In genomic region chr11:32071811-32072210, GRCh38 we compare ENCODE assay signal across 9 cellular contexts. TPM values are rescaled to one million over a fixed set of nuclear protein-coding genes. Genes with fewer than 3 reads are reported as not detected.
DNase-seq lines count a peak whose midpoint lies in the region; ATAC-seq, FAIRE-seq and TF ChIP-seq lines count a peak whose summit lies in the region.
"Had no signal": no experiment of that assay in that cellular context is flagged by ENCODE, and none has a peak within 500 bp of the region (broad histone marks: within the 10 kb centered on the region; RNA-seq: fewer than 3 reads in every experiment).

No MANE protein-coding gene starts in this region.

- DNase-seq in DND-41, result no peak
- DNase-seq in NCI-H526 (lab: John Stamatoyannopoulos, UW), result peak; percentile 54 to 78
- no peak for DNase-seq in H1 (ENCODE audit: low read depth in 1 of 2, low spot score in 2 of 2)
- DNase-seq in neural progenitor cell (ENCODE audit: low spot score), result peak; percentile 58
- DNase-seq in GDM1 (lab: John Stamatoyannopoulos, UW), result no peak
- DNase-seq in SKM-1 (lab: John Stamatoyannopoulos, UW; ENCODE audit: unreplicated experiment), result no peak
- DNase-seq: amniotic stem cell had no signal

- no peaks in the 10 kb centered on the region for H3K79me2 ChIP-seq in DND-41 (ENCODE audit: insufficient read depth, low read length)
- no peaks in the 10 kb centered on the region for H3K79me2 ChIP-seq in H1 (ENCODE audit: control insufficient read depth in 1 of 2, insufficient read depth in 2 of 2, low read length in 2 of 2)
- H3K79me2 ChIP-seq in neural progenitor cell (ENCODE audit: low read depth), result no peaks in the 10 kb centered on the region

- no peak overlapping the region for H2BK12ac ChIP-seq in H1 (ENCODE audit: low read depth, low read length)

- no peak overlapping the region for H2BK15ac ChIP-seq in H1 (ENCODE audit: low read length)

- peaks cover 45% of the 10 kb centered on the region for H3K4me1 Mint-ChIP-seq in neural progenitor cell
- H3K4me1 Mint-ChIP-seq in activated T-helper 17 cell treated with anti-CD3 and anti-CD28 coated beads, Interleukin-2, amount 50 U/mL, for 72 hours, result no peaks in the 10 kb centered on the region

- no peak for FAIRE-seq in H1 (lab: Jason Lieb, UNC)

- H2BK5ac ChIP-seq in H1 (ENCODE audit: low read depth, low read length), result no peak overlapping the region

- H3K27ac ChIP-seq in DND-41 (ENCODE audit: low read length) (no peak overlapping the region), H1 (ENCODE audit: low read depth, low read length) (no peak overlapping the region), neural progenitor cell (peak overlapping the region; percentile 23)

- POLR2A ChIA-PET in H1 (lab: Charles Lee; ENCODE audit: partially characterized antibody), result interaction anchor here (1.8 kb wide), 1 partner anchor 19 kb away, joined by 10 read pairs; the partner anchor contains the start of gene RCN1

- H3K27ac Mint-ChIP-seq in neural progenitor cell, result no peak overlapping the region
- H3K27ac Mint-ChIP-seq in activated T-helper 17 cell treated with anti-CD3 and anti-CD28 coated beads, Interleukin-2, amount 50 U/mL, for 72 hours, result no peak overlapping the region

- no peak overlapping the region for H2BK20ac ChIP-seq in H1 (ENCODE audit: low read length)

- no peak overlapping the region for H3K4me2 ChIP-seq in DND-41 (ENCODE audit: insufficient read depth, low read length)
- H3K4me2 ChIP-seq in H1 (ENCODE audit: insufficient read depth in 1 of 2, low read depth in 2 of 2, low read length in 2 of 2), result no peak overlapping the region
- peak overlapping the region; percentile 25 for H3K4me2 ChIP-seq in neural progenitor cell

- H3K18ac ChIP-seq in H1 (ENCODE audit: extremely low read depth, low read length), result no peak overlapping the region

- 77% methylated on average over 4 of the region's 4 CpGs; no CpG with 5 or more reads in 1 of the 2 experiments for WGBS in H1 (ENCODE audit: extremely low coverage in 1 of 2, insufficient coverage in 1 of 2, insufficient read length in 1 of 2, insufficient replicate concordance in 2 of 2, low coverage in 1 of 2, low lambda C conversion rate in 2 of 2, missing lambda C conversion rate in 1 of 2), 2 experiments

- H3K4me3 Mint-ChIP-seq in neural progenitor cell, result no peak overlapping the region
- no peak overlapping the region for H3K4me3 Mint-ChIP-seq in activated T-helper 17 cell treated with anti-CD3 and anti-CD28 coated beads, Interleukin-2, amount 50 U/mL, for 72 hours

- H3K4me3 ChIP-seq in DND-41 (ENCODE audit: low read depth in 1 of 2, low read length in 2 of 2) (no peak overlapping the region), H1 (ENCODE audit: extremely low read depth in 1 of 4, insufficient read depth in 2 of 4, low read depth in 3 of 4, low read length in 4 of 4) (no peak overlapping the region), neural progenitor cell (no peak overlapping the region)

- H3K36me3 ChIP-seq in DND-41 (ENCODE audit: insufficient read depth, low read length), result no peaks in the 10 kb centered on the region
- H3K36me3 ChIP-seq in H1 (ENCODE audit: control insufficient read depth in 2 of 4, insufficient read depth in 4 of 4, low read length in 3 of 4), result no peaks in the 10 kb centered on the region
- H3K36me3 ChIP-seq in neural progenitor cell, result no peaks in the 10 kb centered on the region

- no peaks in the 10 kb centered on the region for H3K4me1 ChIP-seq in DND-41 (ENCODE audit: insufficient read depth, low read length)
- peaks cover 4 to 13% (median 9%) of the 10 kb centered on the region in 4 experiments; a peak in 6 of 7 replicates for H3K4me1 ChIP-seq in H1 (replicated peaks in 1 of 4; ENCODE audit: control insufficient read depth in 3 of 4, insufficient read depth in 4 of 4, low read length in 3 of 4)
- peaks cover 39% of the 10 kb centered on the region for H3K4me1 ChIP-seq in neural progenitor cell

- peak; percentile 19 to 35; a peak in 2 of 4 replicates for TF ChIP-seq RAD21 in H1 (IDR thresholded peaks at IDR 0.05 in 1 of 2, conservative IDR thresholded peaks at IDR 0.05 in 1 of 2; ENCODE audit: low read depth in 2 of 2, low read length in 2 of 2)

- H3K14ac ChIP-seq in H1 (ENCODE audit: insufficient read length), result no peak overlapping the region

- no peak overlapping the region for H3K56ac ChIP-seq in H1 (replicated peaks; ENCODE audit: insufficient read length, low read depth, low read length)

- H3K9me3 ChIP-seq in DND-41 (ENCODE audit: insufficient read depth, low read length, severe bottlenecking) (no peaks in the 10 kb centered on the region), H1 (ENCODE audit: insufficient read depth in 2 of 2, low read depth in 1 of 2, low read length in 1 of 2) (no peaks in the 10 kb centered on the region), neural progenitor cell (ENCODE audit: low read depth) (no peaks in the 10 kb centered on the region)

- H3K9me3 Mint-ChIP-seq in neural progenitor cell, result no peaks in the 10 kb centered on the region
- H3K9me3 Mint-ChIP-seq in activated T-helper 17 cell treated with anti-CD3 and anti-CD28 coated beads, Interleukin-2, amount 50 U/mL, for 72 hours, result peaks cover 4% of the 10 kb centered on the region

- H3K27me3 Mint-ChIP-seq in neural progenitor cell (ENCODE audit: insufficient read depth, low read depth), result peaks cover 2% of the 10 kb centered on the region
- H3K27me3 Mint-ChIP-seq in activated T-helper 17 cell treated with anti-CD3 and anti-CD28 coated beads, Interleukin-2, amount 50 U/mL, for 72 hours, result peaks cover 50% of the 10 kb centered on the region

- H2BK120ac ChIP-seq in H1 (replicated peaks; ENCODE audit: low read depth, low read length), result no peak overlapping the region

- TF ChIP-seq CTCF in DND-41 (IDR thresholded peaks at IDR 0.05; ENCODE audit: borderline replicate concordance, extremely low read depth, low read length, poor library complexity, severe bottlenecking) (peak; percentile 22), H1 (IDR thresholded peaks at IDR 0.05; ENCODE audit: control extremely low read depth in 1 of 3, insufficient read depth in 1 of 3, low read depth in 1 of 3, low read length in 3 of 3) (peak in 2 of 3 experiments; percentile 35 to 58; a peak in 3 of 4 replicates), neural progenitor cell (IDR thresholded peaks at IDR 0.05) (peak; percentile 58)

- H3K4ac ChIP-seq in H1 (replicated peaks; ENCODE audit: insufficient read length, low read depth, low read length), result no peak overlapping the region

- no peak for TF ChIP-seq EP300 in H1 (IDR thresholded peaks at IDR 0.05; ENCODE audit: borderline replicate concordance in 1 of 2, low read depth in 2 of 2, low read length in 2 of 2)

- no peaks in the 10 kb centered on the region for H3K23me2 ChIP-seq in H1 (ENCODE audit: low read depth, low read length)

- H3K9ac ChIP-seq in DND-41 (ENCODE audit: low read depth, low read length) (no peak overlapping the region), H1 (replicated peaks in 1 of 4; ENCODE audit: extremely low read depth in 1 of 4, low read depth in 3 of 4, low read length in 3 of 4) (no peak overlapping the region), neural progenitor cell (no peak overlapping the region)

- H3K27me3 ChIP-seq in DND-41 (ENCODE audit: insufficient read depth, low read length, poor library complexity) (peaks cover 37% of the 10 kb centered on the region), H1 (replicated peaks in 1 of 4; ENCODE audit: control insufficient read depth in 3 of 4, extremely low read depth in 1 of 4, insufficient read depth in 3 of 4, low read length in 3 of 4) (no peaks in the 10 kb centered on the region), neural progenitor cell (no peaks in the 10 kb centered on the region)

- H2AFZ ChIP-seq in DND-41 (ENCODE audit: low read depth, low read length) (no peak overlapping the region), H1 (ENCODE audit: low read length) (no peak overlapping the region), neural progenitor cell (replicated peaks) (peak overlapping the region; percentile 52)

- H2AK5ac ChIP-seq in H1 (ENCODE audit: low read depth, low read length), result no peak overlapping the region

- H4K8ac ChIP-seq in H1 (ENCODE audit: extremely low read depth, insufficient read depth, low read length), result no peak overlapping the region

- TF ChIP-seq POLR2A in H1 (IDR thresholded peaks at IDR 0.05; ENCODE audit: control extremely low read depth in 1 of 2, low read depth in 2 of 2, low read length in 2 of 2), result no peak

- no peak overlapping the region for H4K91ac ChIP-seq in H1 (replicated peaks; ENCODE audit: insufficient read length, low read length)

- no peak overlapping the region for H4K5ac ChIP-seq in H1 (ENCODE audit: insufficient read length, low read depth, low read length)

- CTCF ChIA-PET in H1 (lab: Charles Lee; ENCODE audit: partially characterized antibody), result interaction anchor here (0.6 to 14.6 kb wide), 17 partner anchors 9 to 1348 kb away, joined by 3 to 187 read pairs (median 3); no protein-coding TSS in a partner anchor

- peaks cover 25% of the 10 kb centered on the region for H3F3A ChIP-seq in neural progenitor cell (ENCODE audit: low read depth)

- no peaks in the 10 kb centered on the region for H4K20me1 ChIP-seq in DND-41 (ENCODE audit: insufficient read depth, low read length)
- H4K20me1 ChIP-seq in H1 (replicated peaks in 1 of 2; ENCODE audit: control insufficient read depth in 1 of 2, insufficient read depth in 2 of 2, low read length in 2 of 2), result no peaks in the 10 kb centered on the region
- no peaks in the 10 kb centered on the region for H4K20me1 ChIP-seq in neural progenitor cell (ENCODE audit: low read depth)

- no peak overlapping the region for H3K23ac ChIP-seq in H1 (ENCODE audit: insufficient read length)

- ATAC-seq in DND-41 (ENCODE audit: insufficient read depth, low read depth), result no peak
- no peak for ATAC-seq in activated T-helper 17 cell treated with anti-CD3 and anti-CD28 coated beads, Interleukin-2, amount 50 U/mL, for 72 hours (replicated peaks)
- ATAC-seq in HG02623 (IDR thresholded peaks at IDR 0.05; ENCODE audit: unreplicated experiment), result no peak

- no peaks in the 10 kb centered on the region for H3K79me1 ChIP-seq in H1 (ENCODE audit: low read depth, low read length)

- H3K36me3 Mint-ChIP-seq in neural progenitor cell, result no peaks in the 10 kb centered on the region
- no peaks in the 10 kb centered on the region for H3K36me3 Mint-ChIP-seq in activated T-helper 17 cell treated with anti-CD3 and anti-CD28 coated beads, Interleukin-2, amount 50 U/mL, for 72 hours (ENCODE audit: low read depth)

RNA-seq across cellular contexts. Expression of gene RCN1, which starts 19.1 kb away (rescaled TPM):
- 119 and 123 TPM in 2 replicates for total RNA-seq in H1 (2021; fragmentation: NEBNext Ultra II Directional; extraction: Animal tissue kit (Norgen Biotek cat#: 25700))
- polyA plus RNA-seq in H1 (2011; rRNA removed), result 42.7 and 45.1 TPM in 2 replicates
- 71.0 TPM for polyA plus RNA-seq in H1 (2011; cell fraction: cytosol; rRNA removed)
- 25.7 TPM for polyA plus RNA-seq in H1 (2011; cell fraction: nucleus; rRNA removed)
- polyA plus RNA-seq in H1 (2012, experiment 1 of 2), result 83.4 to 128 TPM (median 121 TPM) in 4 replicates
- polyA plus RNA-seq in H1 (2012, experiment 2 of 2), result 25.7 TPM
- 166 TPM for polyA plus RNA-seq in H1 (2013, experiment 1 of 2)
- 209 TPM for polyA plus RNA-seq in H1 (2013, experiment 2 of 2)
- 25.2 and 26.4 TPM in 2 replicates for polyA minus RNA-seq in H1 (2011; rRNA and poly(A)+ RNA removed)
- 45.2 TPM for polyA minus RNA-seq in H1 (2011; cell fraction: cytosol; rRNA and poly(A)+ RNA removed)
- polyA minus RNA-seq in H1 (2011; cell fraction: nucleus; rRNA and poly(A)+ RNA removed), result 36.5 TPM
- 172 and 246 TPM in 2 replicates for total RNA-seq in neural progenitor cell (ENCODE audit: low replicate concordance)
- 10 to 100 TPM; 13.8 to 30.3 TPM for total RNA-seq in activated T-helper 17 cell treated with anti-CD3 and anti-CD28 coated beads, Interleukin-2, amount 50 U/mL, for 72 hours

Comparison
In these comparisons a context has a peak if more than half of its experiments do, and no peak if none do; other contexts are left out.
1. DNase-seq: peak in NCI-H526 (2 of 2) and neural progenitor cell (single experiment); none in DND-41 (single experiment), H1 (0 of 2), GDM1 (single experiment) and SKM-1 (single experiment).
2. Peak in every context shown above with its lines, with median percentiles within 50 percentile points of each other: CTCF ChIP-seq.